ENCODE assay signal across 1 cellular context in the genomic region with DNA sequence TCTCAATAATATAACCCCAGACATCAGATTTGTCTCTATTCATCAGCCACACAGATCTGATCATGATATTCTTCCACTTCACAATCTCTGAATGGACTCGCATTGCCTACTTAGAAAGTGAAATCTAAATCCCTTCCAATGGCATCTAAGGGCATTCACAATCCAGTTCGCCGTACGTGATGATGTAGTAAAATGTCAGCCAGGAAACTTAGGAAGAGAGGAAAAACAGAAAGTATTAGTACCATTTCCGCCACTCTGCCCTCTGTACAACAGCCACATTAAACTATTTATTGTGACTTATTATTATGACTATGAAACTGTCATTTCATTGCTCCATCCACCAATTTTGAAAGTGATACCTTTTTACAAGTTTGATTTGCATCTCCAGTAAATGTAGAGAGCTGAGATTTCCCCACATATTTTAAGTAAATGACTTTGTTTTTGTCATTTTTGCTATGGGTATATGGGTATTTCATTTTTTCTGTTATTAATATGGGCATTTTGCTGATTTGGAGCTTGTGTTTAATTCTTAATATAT.
TF ChIP-seq lines count a peak whose summit lies in the region.

No MANE protein-coding gene starts in this region.

TF ChIP-seq in GM12878, 131 proteins besides CTCF, POLR2A, EP300 and RAD21 (continued from another document):
- TF ChIP-seq, protein P1, sequence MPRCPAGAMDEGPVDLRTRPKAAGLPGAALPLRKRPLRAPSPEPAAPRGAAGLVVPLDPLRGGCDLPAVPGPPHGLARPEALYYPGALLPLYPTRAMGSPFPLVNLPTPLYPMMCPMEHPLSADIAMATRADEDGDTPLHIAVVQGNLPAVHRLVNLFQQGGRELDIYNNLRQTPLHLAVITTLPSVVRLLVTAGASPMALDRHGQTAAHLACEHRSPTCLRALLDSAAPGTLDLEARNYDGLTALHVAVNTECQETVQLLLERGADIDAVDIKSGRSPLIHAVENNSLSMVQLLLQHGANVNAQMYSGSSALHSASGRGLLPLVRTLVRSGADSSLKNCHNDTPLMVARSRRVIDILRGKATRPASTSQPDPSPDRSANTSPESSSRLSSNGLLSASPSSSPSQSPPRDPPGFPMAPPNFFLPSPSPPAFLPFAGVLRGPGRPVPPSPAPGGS (IDR thresholded peaks at IDR 0.05; ENCODE audit: borderline replicate concordance, insufficient read depth, low read depth, low read length, poor library complexity, severe bottlenecking) = no peak
- TF ChIP-seq SMARCA5 (IDR thresholded peaks at IDR 0.05) = no peak
- TF ChIP-seq SMAD5 (IDR thresholded peaks at IDR 0.05; ENCODE audit: low read depth) = no peak
- TF ChIP-seq, protein P2, sequence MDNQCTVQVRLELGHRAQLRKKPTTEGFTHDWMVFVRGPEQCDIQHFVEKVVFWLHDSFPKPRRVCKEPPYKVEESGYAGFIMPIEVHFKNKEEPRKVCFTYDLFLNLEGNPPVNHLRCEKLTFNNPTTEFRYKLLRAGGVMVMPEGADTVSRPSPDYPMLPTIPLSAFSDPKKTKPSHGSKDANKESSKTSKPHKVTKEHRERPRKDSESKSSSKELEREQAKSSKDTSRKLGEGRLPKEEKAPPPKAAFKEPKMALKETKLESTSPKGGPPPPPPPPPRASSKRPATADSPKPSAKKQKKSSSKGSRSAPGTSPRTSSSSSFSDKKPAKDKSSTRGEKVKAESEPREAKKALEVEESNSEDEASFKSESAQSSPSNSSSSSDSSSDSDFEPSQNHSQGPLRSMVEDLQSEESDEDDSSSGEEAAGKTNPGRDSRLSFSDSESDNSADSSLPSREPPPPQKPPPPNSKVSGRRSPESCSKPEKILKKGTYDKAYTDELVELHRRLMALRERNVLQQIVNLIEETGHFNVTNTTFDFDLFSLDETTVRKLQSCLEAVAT (IDR thresholded peaks at IDR 0.05) = no peak
- no peak for TF ChIP-seq POLR2AphosphoS5 (IDR thresholded peaks at IDR 0.05; ENCODE audit: low read length)
- TF ChIP-seq MTA2 (IDR thresholded peaks at IDR 0.05; ENCODE audit: low read depth) = no peak
- TF ChIP-seq MYB (IDR thresholded peaks at IDR 0.05; ENCODE audit: borderline replicate concordance, low read depth, low read length) = no peak
- TF ChIP-seq JUNB (IDR thresholded peaks at IDR 0.05) = peak; percentile 94
- TF ChIP-seq BCL11A (IDR thresholded peaks at IDR 0.05; ENCODE audit: low read depth, low read length) = 0 out of 2 replicates have a peak, but pooled peaks have one; percentile 30
- TF ChIP-seq RUNX3 (IDR thresholded peaks at IDR 0.05; ENCODE audit: low read length) = peak; percentile 26; the same call in 1 of the 2 replicates
- peak; percentile 77; the same call in 1 of the 2 replicates for TF ChIP-seq IRF4 (IDR thresholded peaks at IDR 0.05; ENCODE audit: low read depth, low read length)
- no peak for TF ChIP-seq BACH1 (IDR thresholded peaks at IDR 0.05; ENCODE audit: borderline replicate concordance)
- peak; percentile 59; the same call in 1 of the 3 replicates for TF ChIP-seq POU2F2 (IDR thresholded peaks at IDR 0.05; ENCODE audit: borderline replicate concordance, low read depth, low read length)
- no peak for TF ChIP-seq RFX5 (IDR thresholded peaks at IDR 0.05; ENCODE audit: low read depth, low read length)
- TF ChIP-seq, protein P3, sequence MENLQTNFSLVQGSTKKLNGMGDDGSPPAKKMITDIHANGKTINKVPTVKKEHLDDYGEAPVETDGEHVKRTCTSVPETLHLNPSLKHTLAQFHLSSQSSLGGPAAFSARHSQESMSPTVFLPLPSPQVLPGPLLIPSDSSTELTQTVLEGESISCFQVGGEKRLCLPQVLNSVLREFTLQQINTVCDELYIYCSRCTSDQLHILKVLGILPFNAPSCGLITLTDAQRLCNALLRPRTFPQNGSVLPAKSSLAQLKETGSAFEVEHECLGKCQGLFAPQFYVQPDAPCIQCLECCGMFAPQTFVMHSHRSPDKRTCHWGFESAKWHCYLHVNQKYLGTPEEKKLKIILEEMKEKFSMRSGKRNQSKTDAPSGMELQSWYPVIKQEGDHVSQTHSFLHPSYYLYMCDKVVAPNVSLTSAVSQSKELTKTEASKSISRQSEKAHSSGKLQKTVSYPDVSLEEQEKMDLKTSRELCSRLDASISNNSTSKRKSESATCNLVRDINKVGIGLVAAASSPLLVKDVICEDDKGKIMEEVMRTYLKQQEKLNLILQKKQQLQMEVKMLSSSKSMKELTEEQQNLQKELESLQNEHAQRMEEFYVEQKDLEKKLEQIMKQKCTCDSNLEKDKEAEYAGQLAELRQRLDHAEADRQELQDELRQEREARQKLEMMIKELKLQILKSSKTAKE (IDR thresholded peaks at IDR 0.05; ENCODE audit: low read depth, poor library complexity, severe bottlenecking) = no peak
- no peak for TF ChIP-seq LARP7 (IDR thresholded peaks at IDR 0.05)
- TF ChIP-seq, protein P4, sequence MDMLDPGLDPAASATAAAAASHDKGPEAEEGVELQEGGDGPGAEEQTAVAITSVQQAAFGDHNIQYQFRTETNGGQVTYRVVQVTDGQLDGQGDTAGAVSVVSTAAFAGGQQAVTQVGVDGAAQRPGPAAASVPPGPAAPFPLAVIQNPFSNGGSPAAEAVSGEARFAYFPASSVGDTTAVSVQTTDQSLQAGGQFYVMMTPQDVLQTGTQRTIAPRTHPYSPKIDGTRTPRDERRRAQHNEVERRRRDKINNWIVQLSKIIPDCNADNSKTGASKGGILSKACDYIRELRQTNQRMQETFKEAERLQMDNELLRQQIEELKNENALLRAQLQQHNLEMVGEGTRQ (IDR thresholded peaks at IDR 0.05; ENCODE audit: borderline replicate concordance, low read depth, low read length) = no peak
- TF ChIP-seq CEBPB (IDR thresholded peaks at IDR 0.05; ENCODE audit: borderline replicate concordance in 1 of 2, low read depth in 2 of 2, low read length in 2 of 2) = no peak
- TF ChIP-seq, protein P5, sequence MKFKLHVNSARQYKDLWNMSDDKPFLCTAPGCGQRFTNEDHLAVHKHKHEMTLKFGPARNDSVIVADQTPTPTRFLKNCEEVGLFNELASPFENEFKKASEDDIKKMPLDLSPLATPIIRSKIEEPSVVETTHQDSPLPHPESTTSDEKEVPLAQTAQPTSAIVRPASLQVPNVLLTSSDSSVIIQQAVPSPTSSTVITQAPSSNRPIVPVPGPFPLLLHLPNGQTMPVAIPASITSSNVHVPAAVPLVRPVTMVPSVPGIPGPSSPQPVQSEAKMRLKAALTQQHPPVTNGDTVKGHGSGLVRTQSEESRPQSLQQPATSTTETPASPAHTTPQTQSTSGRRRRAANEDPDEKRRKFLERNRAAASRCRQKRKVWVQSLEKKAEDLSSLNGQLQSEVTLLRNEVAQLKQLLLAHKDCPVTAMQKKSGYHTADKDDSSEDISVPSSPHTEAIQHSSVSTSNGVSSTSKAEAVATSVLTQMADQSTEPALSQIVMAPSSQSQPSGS (IDR thresholded peaks at IDR 0.05; ENCODE audit: low read length) = 0 out of 2 replicates have a peak, but pooled peaks have one; percentile 50
